In genomic region chr4:37664696-37665095, GRCh38 we compare ENCODE assay signal across 18 cellular contexts. TPM values are rescaled to one million over a fixed set of nuclear protein-coding genes. Genes with fewer than 3 reads are reported as not detected.
DNase-seq lines count a peak whose midpoint lies in the region; ATAC-seq and TF ChIP-seq lines count a peak whose summit lies in the region.
"Had no signal": no experiment of that assay in that cellular context is flagged by ENCODE, and none has a peak within 500 bp of the region (broad histone marks: within the 10 kb centered on the region; RNA-seq: fewer than 3 reads in every experiment).

No MANE protein-coding gene starts in this region.

- ATAC-seq in effector memory CD8-positive, alpha-beta T cell (replicated peaks): no peak
- ATAC-seq in HG02642 (IDR thresholded peaks at IDR 0.05; ENCODE audit: poor library complexity, unreplicated experiment): no peak
- ATAC-seq: esophagus mucosa had no signal

- DNase-seq in NCI-H524 (lab: John Stamatoyannopoulos, UW) (peak; percentile 9 to 78), choroid plexus epithelial cell (ENCODE audit: low read depth) (peak; percentile 32), spleen (no peak), NCI-H446 treated with DMSO at 0.1 percent for 48 hours (lab: John Stamatoyannopoulos, UW) (no peak), AG08395 (ENCODE audit: low spot score) (no peak)
- DNase-seq in effector memory CD8-positive, alpha-beta T cell: no peak
- DNase-seq: activated CD4-positive, CD25-positive, alpha-beta regulatory T cell treated with anti-CD3 and anti-CD28 coated beads, Interleukin-2, amount 50 U/mL, for 72 hours; cerebellar nuclear complex; NCI-H1105 treated with DMSO at 0.1 percent for 48 hours; NCI-H446; posterior cingulate gyrus had no signal

- no peak for TF ChIP-seq RAD21 in liver (IDR thresholded peaks at IDR 0.05)

- H3K27ac ChIP-seq in liver (ENCODE audit: low read depth in 1 of 2, low read length in 2 of 2) (peak overlapping the region; percentile 78 to 80), spleen (peak overlapping the region in 7 of 8 donors; percentile 28 to 79 (median 66))
- H3K27ac ChIP-seq: BLaER1 had no signal

- H3K27me3 Mint-ChIP-seq in effector memory CD8-positive, alpha-beta T cell: no peaks in the 10 kb centered on the region
- H3K27me3 Mint-ChIP-seq: activated naive CD8-positive, alpha-beta T cell; memory B cell; type B pancreatic cell had no signal

- H3K27ac Mint-ChIP-seq in effector memory CD8-positive, alpha-beta T cell: no peak overlapping the region
- H3K27ac Mint-ChIP-seq: memory B cell, type B pancreatic cell had no signal

- no peak for TF ChIP-seq POLR2A in spleen (IDR thresholded peaks at IDR 0.05)

- TF ChIP-seq CTCF in choroid plexus epithelial cell (conservative IDR thresholded peaks at IDR 0.05; ENCODE audit: low read depth, low read length) (no peak), liver (IDR thresholded peaks at IDR 0.05; ENCODE audit: low read depth, low read length, missing input control) (no peak), spleen (IDR thresholded peaks at IDR 0.05 in 8 of 11, conservative IDR thresholded peaks at IDR 0.05 in 3 of 11) (no peak)

- H3K36me3 Mint-ChIP-seq in effector memory CD8-positive, alpha-beta T cell (ENCODE audit: insufficient read depth): peaks cover 22% of the 10 kb centered on the region

- peaks cover 36 to 63% of the 10 kb centered on the region in 2 donors for H3K4me1 Mint-ChIP-seq in effector memory CD8-positive, alpha-beta T cell (ENCODE audit: low read depth in 2 of 2)

- no peak overlapping the region for H3K4me3 Mint-ChIP-seq in effector memory CD8-positive, alpha-beta T cell
- H3K4me3 Mint-ChIP-seq: memory B cell had no signal

- H3K4me3 ChIP-seq in choroid plexus epithelial cell (ENCODE audit: low read depth, low read length): no peak overlapping the region
- no peak overlapping the region for H3K4me3 ChIP-seq in liver (ENCODE audit: low read depth in 1 of 3, low read length in 3 of 3)
- no peak overlapping the region for H3K4me3 ChIP-seq in spleen
- H3K4me3 ChIP-seq: BLaER1 had no signal

- H3K4me1 ChIP-seq in liver (ENCODE audit: control insufficient read depth in 4 of 4, insufficient read depth in 4 of 4, low read length in 3 of 4) (peaks cover 8 to 39% (median 25%) of the 10 kb centered on the region in 4 donors), spleen (peaks cover 28 to 81% (median 49%) of the 10 kb centered on the region in 6 donors)

- no peaks in the 10 kb centered on the region for H3K9me3 Mint-ChIP-seq in effector memory CD8-positive, alpha-beta T cell
- H3K9me3 Mint-ChIP-seq: memory B cell, type B pancreatic cell had no signal

- H3K9me3 ChIP-seq in liver (ENCODE audit: control insufficient read depth in 4 of 4, low read length in 3 of 4): no peaks in the 10 kb centered on the region
- no peaks in the 10 kb centered on the region for H3K9me3 ChIP-seq in spleen
- H3K9me3 ChIP-seq: BLaER1 had no signal

- H3K27me3 ChIP-seq in liver (ENCODE audit: control insufficient read depth in 4 of 4, insufficient read depth in 4 of 4, low read length in 3 of 4): no peaks in the 10 kb centered on the region
- no peaks in the 10 kb centered on the region for H3K27me3 ChIP-seq in spleen (replicated peaks in 1 of 7)
- H3K27me3 ChIP-seq: BLaER1 had no signal

- 27% methylated on average over 5 of the region's 5 CpGs for WGBS in liver
- WGBS in spleen, 5 donors: 76 to 89% (median 82%) methylated on average over 5 of the region's 5 CpGs

- intact Hi-C loops in spleen (cut with DNase I; ENCODE audit: low total_unique reads): no loop called here

- H3K9ac ChIP-seq in liver (ENCODE audit: low read depth in 1 of 2, low read length in 2 of 2): peak overlapping the region in 1 of 2 donors; percentile 58
- H3K9ac ChIP-seq: BLaER1 had no signal

- H3K36me3 ChIP-seq in liver (ENCODE audit: control insufficient read depth in 4 of 4, insufficient read depth in 3 of 4, low read depth in 1 of 4, low read length in 3 of 4) (no peaks in the 10 kb centered on the region), spleen (no peaks in the 10 kb centered on the region)

TF ChIP-seq in liver, 16 proteins besides CTCF, POLR2A, EP300 and RAD21:
- no peak for TF ChIP-seq RXRA (IDR thresholded peaks at IDR 0.05)
- TF ChIP-seq FOXA2 (IDR thresholded peaks at IDR 0.05): no peak
- TF ChIP-seq ZBTB33 (IDR thresholded peaks at IDR 0.05): no peak
- TF ChIP-seq GABPA (IDR thresholded peaks at IDR 0.05 in 1 of 2, conservative IDR thresholded peaks at IDR 0.05 in 1 of 2): no peak
- no peak for TF ChIP-seq EGR1 (IDR thresholded peaks at IDR 0.05; ENCODE audit: low read depth in 2 of 2)
- TF ChIP-seq YY1 (IDR thresholded peaks at IDR 0.05): peak; percentile 44
- no peak for TF ChIP-seq NR2F2 (IDR thresholded peaks at IDR 0.05)
- TF ChIP-seq HNF4A (conservative IDR thresholded peaks at IDR 0.05): peak in 1 of 2 donors; percentile 5
- no peak for TF ChIP-seq ATF3 (IDR thresholded peaks at IDR 0.05)
- no peak for TF ChIP-seq SP1 (IDR thresholded peaks at IDR 0.05)
- TF ChIP-seq MAX (IDR thresholded peaks at IDR 0.05): no peak
- TF ChIP-seq TAF1 (conservative IDR thresholded peaks at IDR 0.05): no peak
- TF ChIP-seq FOXA1 (IDR thresholded peaks at IDR 0.05): no peak
TF ChIP-seq in liver: peak in this region for 2.

RNA-seq across cellular contexts. Expression of gene RELL1, which starts 21.5 kb away (rescaled TPM):
- 10 to 100 TPM; 12.9 to 16.8 TPM for total RNA-seq in liver
- polyA plus RNA-seq in liver: 1 to 10 TPM; 1.5 to 1.8 TPM
- total RNA-seq in spleen: 10 to 100 TPM; 30.0 to 70.4 (median 46.9) TPM
- polyA plus RNA-seq in spleen: 1 to 10 TPM in 1 of 3 donors, under 1 TPM in 2; 0.59 to 1.8 (median 0.64) TPM

Comparison
In these comparisons a context has a peak if more than half of its experiments do, and no peak if none do; other contexts are left out.
1. DNase-seq: peak in NCI-H524 (2 of 2) and choroid plexus epithelial cell (single experiment); none in spleen (single experiment), NCI-H446 treated with DMSO at 0.1 percent for 48 hours (single experiment), AG08395 (single experiment) and effector memory CD8-positive, alpha-beta T cell (0 of 3).